1 cellular context compared by ENCODE assay signal in the genomic region with DNA sequence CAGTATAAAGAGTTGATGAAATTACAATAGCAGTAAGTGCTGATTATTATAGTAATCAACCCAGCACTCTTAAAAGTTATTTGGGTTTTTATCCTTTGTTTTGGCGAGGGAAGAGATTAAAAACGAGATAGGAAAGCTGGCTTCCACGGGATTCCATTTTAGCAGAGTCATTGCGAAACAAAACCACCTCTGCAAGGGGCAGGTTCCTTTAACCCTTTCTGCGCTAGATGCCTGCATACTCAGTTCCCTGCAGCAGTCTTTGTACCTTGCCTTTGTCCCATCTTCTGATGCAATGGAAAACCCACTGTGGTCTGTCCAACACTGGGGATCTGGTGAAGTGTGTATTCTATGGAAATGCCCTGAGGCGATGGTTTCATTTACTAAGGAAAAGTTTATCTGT.
TF ChIP-seq lines count a peak whose summit lies in the region.

No MANE protein-coding gene starts in this region.

TF ChIP-seq in HEK293, 187 proteins besides CTCF, POLR2A, EP300 and RAD21 (continued from another document):
- TF ChIP-seq, protein P1, sequence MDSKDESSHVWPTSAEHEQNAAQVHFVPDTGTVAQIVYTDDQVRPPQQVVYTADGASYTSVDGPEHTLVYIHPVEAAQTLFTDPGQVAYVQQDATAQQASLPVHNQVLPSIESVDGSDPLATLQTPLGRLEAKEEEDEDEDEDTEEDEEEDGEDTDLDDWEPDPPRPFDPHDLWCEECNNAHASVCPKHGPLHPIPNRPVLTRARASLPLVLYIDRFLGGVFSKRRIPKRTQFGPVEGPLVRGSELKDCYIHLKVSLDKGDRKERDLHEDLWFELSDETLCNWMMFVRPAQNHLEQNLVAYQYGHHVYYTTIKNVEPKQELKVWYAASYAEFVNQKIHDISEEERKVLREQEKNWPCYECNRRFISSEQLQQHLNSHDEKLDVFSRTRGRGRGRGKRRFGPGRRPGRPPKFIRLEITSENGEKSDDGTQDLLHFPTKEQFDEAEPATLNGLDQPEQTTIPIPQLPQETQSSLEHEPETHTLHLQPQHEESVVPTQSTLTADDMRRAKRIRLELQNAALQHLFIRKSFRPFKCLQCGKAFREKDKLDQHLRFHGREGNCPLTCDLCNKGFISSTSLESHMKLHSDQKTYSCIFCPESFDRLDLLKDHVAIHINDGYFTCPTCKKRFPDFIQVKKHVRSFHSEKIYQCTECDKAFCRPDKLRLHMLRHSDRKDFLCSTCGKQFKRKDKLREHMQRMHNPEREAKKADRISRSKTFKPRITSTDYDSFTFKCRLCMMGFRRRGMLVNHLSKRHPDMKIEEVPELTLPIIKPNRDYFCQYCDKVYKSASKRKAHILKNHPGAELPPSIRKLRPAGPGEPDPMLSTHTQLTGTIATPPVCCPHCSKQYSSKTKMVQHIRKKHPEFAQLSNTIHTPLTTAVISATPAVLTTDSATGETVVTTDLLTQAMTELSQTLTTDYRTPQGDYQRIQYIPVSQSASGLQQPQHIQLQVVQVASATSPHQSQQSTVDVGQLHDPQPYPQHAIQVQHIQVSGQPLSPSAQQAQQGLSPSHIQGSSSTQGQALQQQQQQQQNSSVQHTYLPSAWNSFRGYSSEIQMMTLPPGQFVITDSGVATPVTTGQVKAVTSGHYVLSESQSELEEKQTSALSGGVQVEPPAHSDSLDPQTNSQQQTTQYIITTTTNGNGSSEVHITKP (tag by site-specific recombination; IDR thresholded peaks at IDR 0.05) = peak; percentile 77
- TF ChIP-seq EGR2 (tag by site-specific recombination; IDR thresholded peaks at IDR 0.05; ENCODE audit: low read depth) (no peak), ZFP69B (tag by site-specific recombination; IDR thresholded peaks at IDR 0.05) (no peak), ZBTB17 (tag by site-specific recombination; IDR thresholded peaks at IDR 0.05) (0 out of 2 replicates have a peak, but pooled peaks have one; percentile 24), ZNF354C (tag by site-specific recombination; IDR thresholded peaks at IDR 0.05; ENCODE audit: borderline replicate concordance, low read depth) (no peak), ZNF629 (tag by site-specific recombination; IDR thresholded peaks at IDR 0.05) (peak; percentile 30; the same call in 1 of the 2 replicates), ZNF114 (tag by site-specific recombination; IDR thresholded peaks at IDR 0.05) (no peak), GFI1B (tag by site-specific recombination; IDR thresholded peaks at IDR 0.05) (no peak), ZNF623 (tag by site-specific recombination; IDR thresholded peaks at IDR 0.05) (no peak), ZNF677 (tag by site-specific recombination; IDR thresholded peaks at IDR 0.05) (no peak), ZNF37A (tag by site-specific recombination; IDR thresholded peaks at IDR 0.05) (no peak), YY1 (tag by site-specific recombination; IDR thresholded peaks at IDR 0.05) (no peak), ZNF140 (tag by site-specific recombination; IDR thresholded peaks at IDR 0.05) (no peak), ZBTB8A (tag by site-specific recombination; IDR thresholded peaks at IDR 0.05) (no peak), ZNF600 (tag by site-specific recombination; IDR thresholded peaks at IDR 0.05) (no peak), HOXD13 (CRISPR knock-in tag; IDR thresholded peaks at IDR 0.05; ENCODE audit: borderline replicate concordance) (no peak), ZNF155 (tag by site-specific recombination; IDR thresholded peaks at IDR 0.05) (no peak), GLIS1 (tag by site-specific recombination; IDR thresholded peaks at IDR 0.05) (peak; percentile 83), ZXDB (tag by site-specific recombination; IDR thresholded peaks at IDR 0.05) (0 out of 2 replicates have a peak, but pooled peaks have one; percentile 35), ZBTB21 (tag by site-specific recombination; IDR thresholded peaks at IDR 0.05) (0 out of 2 replicates have a peak, but pooled peaks have one; percentile 22), IKZF3 (tag by site-specific recombination; IDR thresholded peaks at IDR 0.05) (no peak), KLF9 (tag by site-specific recombination; IDR thresholded peaks at IDR 0.05; ENCODE audit: low read depth) (no peak), ZNF549 (tag by site-specific recombination; IDR thresholded peaks at IDR 0.05) (no peak), ZNF157 (tag by site-specific recombination; IDR thresholded peaks at IDR 0.05) (no peak), ZFP3 (tag by site-specific recombination; IDR thresholded peaks at IDR 0.05; ENCODE audit: low read depth) (no peak), ZNF184 (tag by site-specific recombination; IDR thresholded peaks at IDR 0.05) (no peak), ZNF707 (tag by site-specific recombination; IDR thresholded peaks at IDR 0.05) (no peak), MZF1 (tag by site-specific recombination; IDR thresholded peaks at IDR 0.05; ENCODE audit: borderline replicate concordance) (peak; percentile 69; the same call in 1 of the 2 replicates), ZNF366 (tag by site-specific recombination; conservative IDR thresholded peaks at IDR 0.05) (no peak), ZNF221 (tag by site-specific recombination; IDR thresholded peaks at IDR 0.05; ENCODE audit: borderline replicate concordance) (no peak), ZNF175 (tag by site-specific recombination; IDR thresholded peaks at IDR 0.05) (no peak)
- TF ChIP-seq, protein P2, sequence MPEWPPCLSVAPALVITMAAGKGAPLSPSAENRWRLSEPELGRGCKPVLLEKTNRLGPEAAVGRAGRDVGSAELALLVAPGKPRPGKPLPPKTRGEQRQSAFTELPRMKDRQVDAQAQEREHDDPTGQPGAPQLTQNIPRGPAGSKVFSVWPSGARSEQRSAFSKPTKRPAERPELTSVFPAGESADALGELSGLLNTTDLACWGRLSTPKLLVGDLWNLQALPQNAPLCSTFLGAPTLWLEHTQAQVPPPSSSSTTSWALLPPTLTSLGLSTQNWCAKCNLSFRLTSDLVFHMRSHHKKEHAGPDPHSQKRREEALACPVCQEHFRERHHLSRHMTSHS (tag by site-specific recombination; IDR thresholded peaks at IDR 0.05) = no peak
- TF ChIP-seq, protein P3, sequence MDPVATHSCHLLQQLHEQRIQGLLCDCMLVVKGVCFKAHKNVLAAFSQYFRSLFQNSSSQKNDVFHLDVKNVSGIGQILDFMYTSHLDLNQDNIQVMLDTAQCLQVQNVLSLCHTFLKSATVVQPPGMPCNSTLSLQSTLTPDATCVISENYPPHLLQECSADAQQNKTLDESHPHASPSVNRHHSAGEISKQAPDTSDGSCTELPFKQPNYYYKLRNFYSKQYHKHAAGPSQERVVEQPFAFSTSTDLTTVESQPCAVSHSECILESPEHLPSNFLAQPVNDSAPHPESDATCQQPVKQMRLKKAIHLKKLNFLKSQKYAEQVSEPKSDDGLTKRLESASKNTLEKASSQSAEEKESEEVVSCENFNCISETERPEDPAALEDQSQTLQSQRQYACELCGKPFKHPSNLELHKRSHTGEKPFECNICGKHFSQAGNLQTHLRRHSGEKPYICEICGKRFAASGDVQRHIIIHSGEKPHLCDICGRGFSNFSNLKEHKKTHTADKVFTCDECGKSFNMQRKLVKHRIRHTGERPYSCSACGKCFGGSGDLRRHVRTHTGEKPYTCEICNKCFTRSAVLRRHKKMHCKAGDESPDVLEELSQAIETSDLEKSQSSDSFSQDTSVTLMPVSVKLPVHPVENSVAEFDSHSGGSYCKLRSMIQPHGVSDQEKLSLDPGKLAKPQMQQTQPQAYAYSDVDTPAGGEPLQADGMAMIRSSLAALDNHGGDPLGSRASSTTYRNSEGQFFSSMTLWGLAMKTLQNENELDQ (tag by site-specific recombination; IDR thresholded peaks at IDR 0.05; ENCODE audit: low read depth) = no peak
- TF ChIP-seq, protein P4, sequence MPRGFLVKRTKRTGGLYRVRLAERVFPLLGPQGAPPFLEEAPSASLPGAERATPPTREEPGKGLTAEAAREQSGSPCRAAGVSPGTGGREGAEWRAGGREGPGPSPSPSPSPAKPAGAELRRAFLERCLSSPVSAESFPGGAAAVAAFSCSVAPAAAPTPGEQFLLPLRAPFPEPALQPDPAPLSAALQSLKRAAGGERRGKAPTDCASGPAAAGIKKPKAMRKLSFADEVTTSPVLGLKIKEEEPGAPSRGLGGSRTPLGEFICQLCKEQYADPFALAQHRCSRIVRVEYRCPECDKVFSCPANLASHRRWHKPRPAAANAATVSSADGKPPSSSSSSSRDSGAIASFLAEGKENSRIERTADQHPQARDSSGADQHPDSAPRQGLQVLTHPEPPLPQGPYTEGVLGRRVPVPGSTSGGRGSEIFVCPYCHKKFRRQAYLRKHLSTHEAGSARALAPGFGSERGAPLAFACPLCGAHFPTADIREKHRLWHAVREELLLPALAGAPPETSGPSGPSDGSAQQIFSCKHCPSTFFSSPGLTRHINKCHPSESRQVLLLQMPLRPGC (tag by site-specific recombination; IDR thresholded peaks at IDR 0.05) = no peak
- TF ChIP-seq, protein P5, sequence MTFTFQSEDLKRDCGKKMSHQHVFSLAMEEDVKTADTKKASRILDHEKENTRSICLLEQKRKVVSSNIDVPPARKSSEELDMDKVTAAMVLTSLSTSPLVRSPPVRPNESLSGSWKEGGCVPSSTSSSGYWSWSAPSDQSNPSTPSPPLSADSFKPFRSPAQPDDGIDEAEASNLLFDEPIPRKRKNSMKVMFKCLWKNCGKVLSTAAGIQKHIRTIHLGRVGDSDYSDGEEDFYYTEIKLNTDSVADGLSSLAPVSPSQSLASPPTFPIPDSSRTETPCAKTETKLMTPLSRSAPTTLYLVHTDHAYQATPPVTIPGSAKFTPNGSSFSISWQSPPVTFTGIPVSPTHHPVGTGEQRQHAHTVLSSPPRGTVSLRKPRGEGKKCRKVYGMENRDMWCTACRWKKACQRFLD (tag by site-specific recombination; IDR thresholded peaks at IDR 0.05) = no peak
- TF ChIP-seq, protein P6, sequence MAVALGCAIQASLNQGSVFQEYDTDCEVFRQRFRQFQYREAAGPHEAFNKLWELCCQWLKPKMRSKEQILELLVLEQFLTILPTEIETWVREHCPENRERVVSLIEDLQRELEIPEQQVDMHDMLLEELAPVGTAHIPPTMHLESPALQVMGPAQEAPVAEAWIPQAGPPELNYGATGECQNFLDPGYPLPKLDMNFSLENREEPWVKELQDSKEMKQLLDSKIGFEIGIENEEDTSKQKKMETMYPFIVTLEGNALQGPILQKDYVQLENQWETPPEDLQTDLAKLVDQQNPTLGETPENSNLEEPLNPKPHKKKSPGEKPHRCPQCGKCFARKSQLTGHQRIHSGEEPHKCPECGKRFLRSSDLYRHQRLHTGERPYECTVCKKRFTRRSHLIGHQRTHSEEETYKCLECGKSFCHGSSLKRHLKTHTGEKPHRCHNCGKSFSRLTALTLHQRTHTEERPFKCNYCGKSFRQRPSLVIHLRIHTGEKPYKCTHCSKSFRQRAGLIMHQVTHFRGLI (tag by site-specific recombination; IDR thresholded peaks at IDR 0.05) = no peak
- TF ChIP-seq, protein P7, sequence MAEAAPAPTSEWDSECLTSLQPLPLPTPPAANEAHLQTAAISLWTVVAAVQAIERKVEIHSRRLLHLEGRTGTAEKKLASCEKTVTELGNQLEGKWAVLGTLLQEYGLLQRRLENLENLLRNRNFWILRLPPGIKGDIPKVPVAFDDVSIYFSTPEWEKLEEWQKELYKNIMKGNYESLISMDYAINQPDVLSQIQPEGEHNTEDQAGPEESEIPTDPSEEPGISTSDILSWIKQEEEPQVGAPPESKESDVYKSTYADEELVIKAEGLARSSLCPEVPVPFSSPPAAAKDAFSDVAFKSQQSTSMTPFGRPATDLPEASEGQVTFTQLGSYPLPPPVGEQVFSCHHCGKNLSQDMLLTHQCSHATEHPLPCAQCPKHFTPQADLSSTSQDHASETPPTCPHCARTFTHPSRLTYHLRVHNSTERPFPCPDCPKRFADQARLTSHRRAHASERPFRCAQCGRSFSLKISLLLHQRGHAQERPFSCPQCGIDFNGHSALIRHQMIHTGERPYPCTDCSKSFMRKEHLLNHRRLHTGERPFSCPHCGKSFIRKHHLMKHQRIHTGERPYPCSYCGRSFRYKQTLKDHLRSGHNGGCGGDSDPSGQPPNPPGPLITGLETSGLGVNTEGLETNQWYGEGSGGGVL (tag by site-specific recombination; IDR thresholded peaks at IDR 0.05) = no peak
- TF ChIP-seq, protein P8, sequence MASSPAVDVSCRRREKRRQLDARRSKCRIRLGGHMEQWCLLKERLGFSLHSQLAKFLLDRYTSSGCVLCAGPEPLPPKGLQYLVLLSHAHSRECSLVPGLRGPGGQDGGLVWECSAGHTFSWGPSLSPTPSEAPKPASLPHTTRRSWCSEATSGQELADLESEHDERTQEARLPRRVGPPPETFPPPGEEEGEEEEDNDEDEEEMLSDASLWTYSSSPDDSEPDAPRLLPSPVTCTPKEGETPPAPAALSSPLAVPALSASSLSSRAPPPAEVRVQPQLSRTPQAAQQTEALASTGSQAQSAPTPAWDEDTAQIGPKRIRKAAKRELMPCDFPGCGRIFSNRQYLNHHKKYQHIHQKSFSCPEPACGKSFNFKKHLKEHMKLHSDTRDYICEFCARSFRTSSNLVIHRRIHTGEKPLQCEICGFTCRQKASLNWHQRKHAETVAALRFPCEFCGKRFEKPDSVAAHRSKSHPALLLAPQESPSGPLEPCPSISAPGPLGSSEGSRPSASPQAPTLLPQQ (tag by site-specific recombination; IDR thresholded peaks at IDR 0.05) = no peak
- TF ChIP-seq, protein P9, sequence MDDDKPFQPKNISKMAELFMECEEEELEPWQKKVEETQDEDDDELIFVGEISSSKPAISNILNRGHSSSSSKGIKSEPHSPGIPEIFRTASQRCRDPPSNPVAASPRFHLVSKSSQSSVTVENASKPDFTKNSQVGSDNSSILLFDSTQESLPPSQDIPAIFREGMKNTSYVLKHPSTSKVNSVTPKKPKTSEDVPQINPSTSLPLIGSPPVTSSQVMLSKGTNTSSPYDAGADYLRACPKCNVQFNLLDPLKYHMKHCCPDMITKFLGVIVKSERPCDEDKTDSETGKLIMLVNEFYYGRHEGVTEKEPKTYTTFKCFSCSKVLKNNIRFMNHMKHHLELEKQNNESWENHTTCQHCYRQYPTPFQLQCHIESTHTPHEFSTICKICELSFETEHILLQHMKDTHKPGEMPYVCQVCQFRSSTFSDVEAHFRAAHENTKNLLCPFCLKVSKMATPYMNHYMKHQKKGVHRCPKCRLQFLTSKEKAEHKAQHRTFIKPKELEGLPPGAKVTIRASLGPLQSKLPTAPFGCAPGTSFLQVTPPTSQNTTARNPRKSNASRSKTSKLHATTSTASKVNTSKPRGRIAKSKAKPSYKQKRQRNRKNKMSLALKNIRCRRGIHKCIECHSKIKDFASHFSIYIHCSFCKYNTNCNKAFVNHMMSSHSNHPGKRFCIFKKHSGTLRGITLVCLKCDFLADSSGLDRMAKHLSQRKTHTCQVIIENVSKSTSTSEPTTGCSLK (tag by site-specific recombination; IDR thresholded peaks at IDR 0.05) = no peak
- TF ChIP-seq, protein P10, sequence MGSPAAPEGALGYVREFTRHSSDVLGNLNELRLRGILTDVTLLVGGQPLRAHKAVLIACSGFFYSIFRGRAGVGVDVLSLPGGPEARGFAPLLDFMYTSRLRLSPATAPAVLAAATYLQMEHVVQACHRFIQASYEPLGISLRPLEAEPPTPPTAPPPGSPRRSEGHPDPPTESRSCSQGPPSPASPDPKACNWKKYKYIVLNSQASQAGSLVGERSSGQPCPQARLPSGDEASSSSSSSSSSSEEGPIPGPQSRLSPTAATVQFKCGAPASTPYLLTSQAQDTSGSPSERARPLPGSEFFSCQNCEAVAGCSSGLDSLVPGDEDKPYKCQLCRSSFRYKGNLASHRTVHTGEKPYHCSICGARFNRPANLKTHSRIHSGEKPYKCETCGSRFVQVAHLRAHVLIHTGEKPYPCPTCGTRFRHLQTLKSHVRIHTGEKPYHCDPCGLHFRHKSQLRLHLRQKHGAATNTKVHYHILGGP (tag by site-specific recombination; IDR thresholded peaks at IDR 0.05) = no peak
